ENCODE assay signal across 9 cellular contexts in genomic region chr12:52006726-52007157, GRCh38. TPM values are rescaled to one million over a fixed set of nuclear protein-coding genes. Genes with fewer than 3 reads are reported as not detected.
A peak's percentile ranks its signal among the peaks of the same experiment; 100 is the strongest.
DNase-seq lines count a peak whose midpoint lies in the region; ATAC-seq and TF ChIP-seq lines count a peak whose summit lies in the region.
"Had no signal": no experiment of that assay in that cellular context is flagged by ENCODE, and none has a peak within 500 bp of the region (broad histone marks: within the 10 kb centered on the region; RNA-seq: fewer than 3 reads in every experiment).

Gene TAMALIN (plus strand): TSS chr12:52006946. CDS start chr12:52007020, 74 bp downstream.

- H3K27ac ChIP-seq in adipose tissue (ENCODE audit: low read depth, low read length) (peak within 1 kb of the TSS; percentile 44), hepatocyte (no peak within 1 kb of the TSS)
- H3K27ac ChIP-seq: 22Rv1 had no signal

- no peaks in the 10 kb centered on the region for H3K79me2 ChIP-seq in hepatocyte

- 1% methylated on average over 43 to 55 of the region's 60 CpGs for WGBS in adipose tissue, 3 donors
- WGBS in hepatocyte (ENCODE audit: low lambda C conversion rate, missing lambda C conversion rate) = 4% methylated on average over 9 of the region's 60 CpGs

- DNase-seq in DMS 273 (lab: John Stamatoyannopoulos, UW; ENCODE audit: unreplicated experiment) (peak; percentile 70), DMS 273 treated with DMSO at 0.1 percent for 48 hours (lab: John Stamatoyannopoulos, UW) (no peak), hepatocyte (ENCODE audit: low spot score) (peak; percentile 80), skeletal muscle cell (ENCODE audit: low read depth) (no peak), dedifferentiated amniotic fluid mesenchymal stem cell (ENCODE audit: extremely low spot score) (no peak), cerebellar cortex (ENCODE audit: low spot score) (no peak)

- no peaks in the 10 kb centered on the region for H4K20me1 ChIP-seq in hepatocyte (ENCODE audit: insufficient read depth, poor library complexity, severe bottlenecking)

- ATAC-seq in SK-N-SH treated with all-trans-retinoic acid at 6 μM for 48 hours = peak; percentile 52

- H3K9me2 ChIP-seq in hepatocyte (replicated peaks; ENCODE audit: insufficient read depth) = no peaks in the 10 kb centered on the region

- peak within 1 kb of the TSS; percentile 78 for H2AFZ ChIP-seq in hepatocyte

- H3K4me3 ChIP-seq in hepatocyte = peak within 1 kb of the TSS; percentile 52
- peak within 1 kb of the TSS; percentile 63 for H3K4me3 ChIP-seq in skeletal muscle cell (ENCODE audit: low read depth, low read length)

- peak within 1 kb of the TSS; percentile 98 for H3K4me2 ChIP-seq in hepatocyte

- H3K4me1 ChIP-seq in hepatocyte (ENCODE audit: insufficient read depth) = peaks cover 20% of the 10 kb centered on the region

- no peaks in the 10 kb centered on the region for H3K9me3 ChIP-seq in hepatocyte (ENCODE audit: low read depth)

- TF ChIP-seq CTCF in hepatocyte (IDR thresholded peaks at IDR 0.05; ENCODE audit: poor library complexity) = no peak

- H3K36me3 ChIP-seq in hepatocyte (replicated peaks; ENCODE audit: insufficient read depth, low read depth) = no peaks in the 10 kb centered on the region

- H3K27me3 ChIP-seq in hepatocyte = peaks cover 30% of the 10 kb centered on the region

TF ChIP-seq in SK-N-SH treated with all-trans-retinoic acid at 6 μM for 48 hours, 23 proteins besides CTCF, POLR2A, EP300 and RAD21:
- no peak for TF ChIP-seq ESRRG (CRISPR knock-in tag; IDR thresholded peaks at IDR 0.05)
- no peak for TF ChIP-seq TOX (CRISPR knock-in tag; IDR thresholded peaks at IDR 0.05; ENCODE audit: borderline replicate concordance)
- no peak for TF ChIP-seq ZNF70 (CRISPR knock-in tag; IDR thresholded peaks at IDR 0.05)
- no peak for TF ChIP-seq ZFP30 (CRISPR knock-in tag; IDR thresholded peaks at IDR 0.05)
- TF ChIP-seq ZNF565 (CRISPR knock-in tag; conservative IDR thresholded peaks at IDR 0.05; ENCODE audit: low read depth) = no peak
- no peak for TF ChIP-seq BACH2 (CRISPR knock-in tag; IDR thresholded peaks at IDR 0.05; ENCODE audit: borderline replicate concordance)
- no peak for TF ChIP-seq TCF4 (CRISPR knock-in tag; IDR thresholded peaks at IDR 0.05; ENCODE audit: borderline replicate concordance)
- TF ChIP-seq RARB (CRISPR knock-in tag; IDR thresholded peaks at IDR 0.05) = no peak
- TF ChIP-seq GLIS3 (CRISPR knock-in tag; IDR thresholded peaks at IDR 0.05) = no peak
- TF ChIP-seq ZC3H10 (CRISPR knock-in tag; IDR thresholded peaks at IDR 0.05) = no peak
- no peak for TF ChIP-seq CSRNP3 (CRISPR knock-in tag; IDR thresholded peaks at IDR 0.05)
- no peak for TF ChIP-seq PATZ1 (CRISPR knock-in tag; IDR thresholded peaks at IDR 0.05; ENCODE audit: borderline replicate concordance)
- no peak for TF ChIP-seq PPARA (CRISPR knock-in tag; IDR thresholded peaks at IDR 0.05; ENCODE audit: borderline replicate concordance)
- no peak for TF ChIP-seq OSR1 (CRISPR knock-in tag; IDR thresholded peaks at IDR 0.05)
- TF ChIP-seq ZNF8 (CRISPR knock-in tag; IDR thresholded peaks at IDR 0.05) = no peak
- TF ChIP-seq POU6F1 (CRISPR knock-in tag; IDR thresholded peaks at IDR 0.05; ENCODE audit: borderline replicate concordance, low read depth) = no peak

RNA-seq across cellular contexts. Expression of gene TAMALIN, which starts in this region (rescaled TPM):
- polyA plus RNA-seq in adipose tissue = 10 to 100 TPM; 12.6 to 68.3 (median 63.3) TPM
- total RNA-seq in hepatocyte = 4.0 and 8.0 TPM in 2 replicates
- polyA plus RNA-seq in hepatocyte = 9.9 and 17.0 TPM in 2 replicates

Comparison
In these comparisons a context has a peak if more than half of its experiments do, and no peak if none do; other contexts are left out.
1. DNase-seq: peak in DMS 273 (single experiment) and hepatocyte (single experiment); none in DMS 273 treated with DMSO at 0.1 percent for 48 hours (single experiment), skeletal muscle cell (single experiment), dedifferentiated amniotic fluid mesenchymal stem cell (single experiment) and cerebellar cortex (single experiment).